10 cellular contexts compared by ENCODE assay signal in the genomic region with DNA sequence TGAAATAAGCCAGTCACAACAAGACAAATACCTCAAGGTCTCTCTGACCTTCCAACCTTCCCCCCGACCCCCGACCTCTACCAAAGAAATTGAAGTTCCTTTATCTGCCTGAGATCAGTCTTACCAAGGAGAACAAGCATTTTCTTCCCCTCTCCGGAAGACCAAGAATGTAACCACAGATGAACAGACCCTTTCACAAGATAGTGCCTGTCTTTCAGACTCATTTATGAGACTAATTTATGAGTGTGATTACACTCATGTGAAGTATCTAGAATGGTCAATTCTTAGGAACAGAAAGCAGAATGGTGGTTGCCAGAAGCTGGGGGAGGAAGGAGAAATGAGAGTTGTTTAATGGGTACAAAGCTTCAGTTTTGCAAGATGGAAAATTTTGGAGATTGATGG.
A peak's percentile ranks its signal among the peaks of the same experiment; 100 is the strongest.
DNase-seq lines count a peak whose midpoint lies in the region; ATAC-seq and TF ChIP-seq lines count a peak whose summit lies in the region.
"Had no signal": no experiment of that assay in that cellular context is flagged by ENCODE, and none has a peak within 500 bp of the region (broad histone marks: within the 10 kb centered on the region; RNA-seq: fewer than 3 reads in every experiment).

No MANE protein-coding gene starts in this region.

- no peaks in the 10 kb centered on the region for H3K27me3 ChIP-seq in neural progenitor cell

- H3K4me1 Mint-ChIP-seq in neural progenitor cell = peaks cover 17% of the 10 kb centered on the region

- no peaks in the 10 kb centered on the region for H3K9me3 ChIP-seq in neural progenitor cell (ENCODE audit: low read depth)

- no peak for TF ChIP-seq CTCF in neural progenitor cell (IDR thresholded peaks at IDR 0.05)

- no peaks in the 10 kb centered on the region for H3K27me3 Mint-ChIP-seq in neural progenitor cell (ENCODE audit: insufficient read depth, low read depth)

- no peak overlapping the region for H3K9ac ChIP-seq in neural progenitor cell

- H3F3A ChIP-seq in neural progenitor cell (ENCODE audit: low read depth) = no peaks in the 10 kb centered on the region

- H3K27ac ChIP-seq in neural progenitor cell = no peak overlapping the region

- peaks cover 16% of the 10 kb centered on the region for H3K4me1 ChIP-seq in neural progenitor cell

- no peak overlapping the region for H3K4me2 ChIP-seq in neural progenitor cell

- H3K79me2 ChIP-seq in neural progenitor cell (ENCODE audit: low read depth) = no peaks in the 10 kb centered on the region

- peak overlapping the region; percentile 32 for H3K27ac Mint-ChIP-seq in neural progenitor cell

- no peaks in the 10 kb centered on the region for H3K9me3 Mint-ChIP-seq in neural progenitor cell

- H2AFZ ChIP-seq in neural progenitor cell (replicated peaks) = no peak overlapping the region

- H3K36me3 ChIP-seq in neural progenitor cell = no peaks in the 10 kb centered on the region

- ATAC-seq in GM18511 (IDR thresholded peaks at IDR 0.05; ENCODE audit: unreplicated experiment) (peak; percentile 49), HG02798 (IDR thresholded peaks at IDR 0.05; ENCODE audit: poor library complexity, unreplicated experiment) (peak; percentile 62)

- no peaks in the 10 kb centered on the region for H4K20me1 ChIP-seq in neural progenitor cell (ENCODE audit: low read depth)

- no peak overlapping the region for H3K4me3 Mint-ChIP-seq in neural progenitor cell

- H3K36me3 Mint-ChIP-seq in neural progenitor cell = no peaks in the 10 kb centered on the region

- no peak overlapping the region for H3K4me3 ChIP-seq in neural progenitor cell

- peak; percentile 76 for DNase-seq in SIG-M5 treated with dmso at 0.1 percent for 504 hours (lab: John Stamatoyannopoulos, UW; ENCODE audit: unreplicated experiment)
- no peak for DNase-seq in neural progenitor cell (ENCODE audit: low spot score)
- DNase-seq in AG08395 (ENCODE audit: low spot score) = no peak
- DNase-seq in AG20443 (ENCODE audit: low spot score) = no peak
- no peak for DNase-seq in NCI-H2196 (lab: John Stamatoyannopoulos, UW; ENCODE audit: unreplicated experiment)
- no peak for DNase-seq in iPS-NIHi7 (ENCODE audit: extremely low spot score)
- DNase-seq: amniotic stem cell, NCI-H524 treated with DMSO at 0.1 percent for 48 hours had no signal
